Comparison of ENCODE assay signal across 8 cellular contexts in the genomic region with DNA sequence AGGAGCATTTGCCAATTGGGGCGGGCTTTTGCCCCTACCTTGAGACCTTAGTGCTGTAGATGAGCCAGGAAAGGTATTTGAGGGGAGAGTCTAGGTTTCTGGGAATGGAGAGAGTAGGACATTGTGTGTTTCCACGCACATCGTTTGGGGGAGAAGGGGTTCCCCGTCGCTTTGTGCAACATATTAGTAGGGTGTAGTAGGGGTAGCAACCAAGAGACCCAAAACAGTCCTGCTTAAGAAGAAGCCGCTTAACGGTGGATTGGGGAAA. TPM values are rescaled to one million over a fixed set of nuclear protein-coding genes. Genes with fewer than 3 reads are reported as not detected.
DNase-seq lines count a peak whose midpoint lies in the region; ATAC-seq and TF ChIP-seq lines count a peak whose summit lies in the region.

No MANE protein-coding gene starts in this region.

- peak overlapping the region; percentile 89 for H3K27ac ChIP-seq in AG04450 (ENCODE audit: low read depth, low read length)
- H3K27ac ChIP-seq in caudate nucleus (ENCODE audit: low read depth, low read length) = peak overlapping the region; percentile 100

- H3K27me3 ChIP-seq in AG04450 (ENCODE audit: control insufficient read depth, insufficient read depth, low read length) (no peaks in the 10 kb centered on the region), mucosa of stomach (ENCODE audit: control insufficient read depth, insufficient read depth, low read length) (no peaks in the 10 kb centered on the region)

- no peak for TF ChIP-seq CTCF in AG04450 (IDR thresholded peaks at IDR 0.05; ENCODE audit: low read depth, low read length)

- H3K9me3 ChIP-seq in AG04450 (ENCODE audit: control insufficient read depth, insufficient read depth, low read length) (no peaks in the 10 kb centered on the region; the same call in 1 of the 2 replicates), mucosa of stomach (ENCODE audit: control insufficient read depth, low read length) (no peaks in the 10 kb centered on the region)

- H3K4me3 ChIP-seq in AG04450 (ENCODE audit: low read depth, low read length) (peak overlapping the region; percentile 68), mucosa of stomach (ENCODE audit: low read length) (peak overlapping the region; percentile 97)

- in situ Hi-C loops in KBM-7 (cut with MboI; ENCODE audit: low pct_unique_long_range_greater_than_20kb, low sequenced_read_pairs) = no loop called here

- ATAC-seq in HG03558 (IDR thresholded peaks at IDR 0.05; ENCODE audit: extremely low read depth, unreplicated experiment) = peak; percentile 2
- ATAC-seq in HG03039 (IDR thresholded peaks at IDR 0.05; ENCODE audit: unreplicated experiment) = no peak
- no peak for ATAC-seq in HG02610 (IDR thresholded peaks at IDR 0.05; ENCODE audit: unreplicated experiment)

- H3K9ac ChIP-seq in mucosa of stomach (ENCODE audit: low read length) = peak overlapping the region; percentile 98

- H3K36me3 ChIP-seq in mucosa of stomach (ENCODE audit: control insufficient read depth, insufficient read depth, low read length) = no peaks in the 10 kb centered on the region

- CTCF ChIA-PET in AG04450 (lab: Charles Lee) = interaction anchor here (4.1 kb wide), 1 partner anchor 52 kb away, joined by 16 read pairs; no protein-coding TSS in a partner anchor

- H3K4me1 ChIP-seq in mucosa of stomach (ENCODE audit: control insufficient read depth, insufficient read depth, low read length) = peaks cover 15% of the 10 kb centered on the region

- DNase-seq in AG04450 (ENCODE audit: low read depth, low spot score) (no peak), caudate nucleus (lab: John Stamatoyannopoulos, UW) (peak in 3 of 61 donors; percentile 56 to 71 (median 58)), KBM-7 (no peak), NCI-H524 treated with DMSO at 0.1 percent for 48 hours (lab: John Stamatoyannopoulos, UW) (no peak)

- POLR2A ChIA-PET in AG04450 (lab: Yijun Ruan, JAX) = interaction anchor here (0.6 to 1.2 kb wide), 6 partner anchors 9 to 499 kb away, joined by 3 to 13 read pairs (median 4); a partner anchor contains a TSS

RNA-seq across cellular contexts. Expression of a gene that starts 0.7 kb away (rescaled TPM):
- 80.1 and 112 TPM in 2 replicates for polyA plus RNA-seq in AG04450 (2011; rRNA removed)
- 18.8 and 44.0 TPM in 2 replicates for polyA minus RNA-seq in AG04450 (2011; rRNA and poly(A)+ RNA removed)

RNA-seq across cellular contexts. Expression of a gene that starts 36.3 kb away (rescaled TPM):
- 596 and 723 TPM in 2 replicates for polyA plus RNA-seq in AG04450 (2011; rRNA removed)
- polyA minus RNA-seq in AG04450 (2011; rRNA and poly(A)+ RNA removed) = 368 and 381 TPM in 2 replicates

RNA-seq across cellular contexts. Expression of a gene that starts 43.0 kb away (rescaled TPM):
- polyA plus RNA-seq in AG04450 (2011; rRNA removed) = 974 and 975 TPM in 2 replicates
- polyA minus RNA-seq in AG04450 (2011; rRNA and poly(A)+ RNA removed) = 743 and 921 TPM in 2 replicates

RNA-seq across cellular contexts. Expression of a gene that starts 58.7 kb away (rescaled TPM):
- 43.9 and 52.8 TPM in 2 replicates for polyA plus RNA-seq in AG04450 (2011; rRNA removed)
- polyA minus RNA-seq in AG04450 (2011; rRNA and poly(A)+ RNA removed) = 85.8 and 105 TPM in 2 replicates
